ENCODE assay signal across 8 cellular contexts in genomic region chr2:238596571-238597551, GRCh38.
DNase-seq lines count a peak whose midpoint lies in the region; ATAC-seq and TF ChIP-seq lines count a peak whose summit lies in the region.
"Had no signal": no experiment of that assay in that cellular context is flagged by ENCODE, and none has a peak within 500 bp of the region (broad histone marks: within the 10 kb centered on the region; RNA-seq: fewer than 3 reads in every experiment).

No MANE protein-coding gene starts in this region.

- 15 to 17% methylated on average over 24 of the region's 24 CpGs for WGBS in lower leg skin, 2 donors

- no peaks in the 10 kb centered on the region for H3K27me3 Mint-ChIP-seq in activated T-cell treated with anti-CD3 and anti-CD28 coated beads, Interleukin-2, amount 50 U/mL, for 72 hours (ENCODE audit: low read depth)

- no peak overlapping the region for H3K4me3 ChIP-seq in lower leg skin (ENCODE audit: low read depth, poor library complexity, severe bottlenecking)

- no peak overlapping the region for H3K4me3 Mint-ChIP-seq in activated T-cell treated with anti-CD3 and anti-CD28 coated beads, Interleukin-2, amount 50 U/mL, for 72 hours

- TF ChIP-seq POLR2A in lower leg skin (IDR thresholded peaks at IDR 0.05), result no peak

- no peaks in the 10 kb centered on the region for H3K9me3 Mint-ChIP-seq in activated T-cell treated with anti-CD3 and anti-CD28 coated beads, Interleukin-2, amount 50 U/mL, for 72 hours

- DNase-seq in LHCN-M2 (ENCODE audit: low read depth) (peak; percentile 97), dedifferentiated amniotic fluid mesenchymal stem cell (ENCODE audit: extremely low spot score) (peak; percentile 87), lower leg skin (ENCODE audit: low spot score in 2 of 2) (peak; percentile 60 to 91), ureter (ENCODE audit: low spot score) (peak; percentile 64)
- no peak for DNase-seq in activated T-cell treated with anti-CD3 and anti-CD28 coated beads, Interleukin-2, amount 50 U/mL, for 72 hours
- no peak for DNase-seq in activated T-cell treated with anti-CD3 and anti-CD28 coated beads, Interleukin-2, amount 50 U/mL, for 48 hours
- DNase-seq: NCI-H187 treated with DMSO at 0.1 percent for 48 hours had no signal

- intact Hi-C loops in lower leg skin (cut with DNase I; ENCODE audit: low total_unique reads), result no loop called here

- H3K36me3 Mint-ChIP-seq in activated T-cell treated with anti-CD3 and anti-CD28 coated beads, Interleukin-2, amount 50 U/mL, for 72 hours (ENCODE audit: insufficient read depth in 2 of 2), result no peaks in the 10 kb centered on the region

- no peaks in the 10 kb centered on the region for H3K4me1 Mint-ChIP-seq in activated T-cell treated with anti-CD3 and anti-CD28 coated beads, Interleukin-2, amount 50 U/mL, for 72 hours (ENCODE audit: low read depth)

- TF ChIP-seq CTCF in lower leg skin (IDR thresholded peaks at IDR 0.05), result no peak

- H3K27ac Mint-ChIP-seq in activated T-cell treated with anti-CD3 and anti-CD28 coated beads, Interleukin-2, amount 50 U/mL, for 72 hours, result no peak overlapping the region

- ATAC-seq in activated T-cell treated with anti-CD3 and anti-CD28 coated beads, Interleukin-2, amount 50 U/mL, for 72 hours (replicated peaks in 1 of 2), result no peak
- ATAC-seq in GM21737 (IDR thresholded peaks at IDR 0.05; ENCODE audit: unreplicated experiment), result no peak

Comparison
In these comparisons a context has a peak if more than half of its experiments do, and no peak if none do; other contexts are left out.
1. DNase-seq: peak in LHCN-M2 (single experiment), dedifferentiated amniotic fluid mesenchymal stem cell (single experiment), lower leg skin (2 of 2) and ureter (single experiment); none in activated T-cell treated with anti-CD3 and anti-CD28 coated beads, Interleukin-2, amount 50 U/mL, for 72 hours (0 of 2) and activated T-cell treated with anti-CD3 and anti-CD28 coated beads, Interleukin-2, amount 50 U/mL, for 48 hours (0 of 2).